ENCODE assay signal across 2 cellular contexts in genomic region chr17:62631936-62632924, GRCh38.
TF ChIP-seq lines count a peak whose summit lies in the region.

No MANE protein-coding gene starts in this region.

TF ChIP-seq in SK-N-SH, 30 proteins besides CTCF, POLR2A, EP300 and RAD21 (continued from another document):
- TF ChIP-seq TEAD4 (IDR thresholded peaks at IDR 0.05; ENCODE audit: borderline replicate concordance, insufficient read depth) (no peak), USF1 (IDR thresholded peaks at IDR 0.05; ENCODE audit: borderline replicate concordance, low read depth) (no peak), ZBTB33 (IDR thresholded peaks at IDR 0.05; ENCODE audit: borderline replicate concordance, low read depth) (no peak), RXRA (IDR thresholded peaks at IDR 0.05; ENCODE audit: borderline replicate concordance, low read depth) (no peak), POLR2AphosphoS5 (IDR thresholded peaks at IDR 0.05; ENCODE audit: low read depth, low read length) (no peak)

TF ChIP-seq in SK-N-SH treated with all-trans-retinoic acid at 6 μM for 48 hours, 23 proteins besides CTCF, POLR2A, EP300 and RAD21 (continued from another document):
- no peak for TF ChIP-seq ZC3H10 (CRISPR knock-in tag; IDR thresholded peaks at IDR 0.05)
- TF ChIP-seq TOX (CRISPR knock-in tag; IDR thresholded peaks at IDR 0.05; ENCODE audit: borderline replicate concordance): no peak
- TF ChIP-seq ZFP30 (CRISPR knock-in tag; IDR thresholded peaks at IDR 0.05): no peak
- TF ChIP-seq ARNTL (CRISPR knock-in tag; IDR thresholded peaks at IDR 0.05; ENCODE audit: borderline replicate concordance, low read depth): no peak
- no peak for TF ChIP-seq CSRNP3 (CRISPR knock-in tag; IDR thresholded peaks at IDR 0.05)
- no peak for TF ChIP-seq ZNF565 (CRISPR knock-in tag; conservative IDR thresholded peaks at IDR 0.05; ENCODE audit: low read depth)
- TF ChIP-seq GLIS3 (CRISPR knock-in tag; IDR thresholded peaks at IDR 0.05): no peak
- no peak for TF ChIP-seq SNAI2 (CRISPR knock-in tag; IDR thresholded peaks at IDR 0.05)
TF ChIP-seq in SK-N-SH treated with all-trans-retinoic acid at 6 μM for 48 hours: peak in this region for 0.
